19 cellular contexts compared by ENCODE assay signal in the genomic region with DNA sequence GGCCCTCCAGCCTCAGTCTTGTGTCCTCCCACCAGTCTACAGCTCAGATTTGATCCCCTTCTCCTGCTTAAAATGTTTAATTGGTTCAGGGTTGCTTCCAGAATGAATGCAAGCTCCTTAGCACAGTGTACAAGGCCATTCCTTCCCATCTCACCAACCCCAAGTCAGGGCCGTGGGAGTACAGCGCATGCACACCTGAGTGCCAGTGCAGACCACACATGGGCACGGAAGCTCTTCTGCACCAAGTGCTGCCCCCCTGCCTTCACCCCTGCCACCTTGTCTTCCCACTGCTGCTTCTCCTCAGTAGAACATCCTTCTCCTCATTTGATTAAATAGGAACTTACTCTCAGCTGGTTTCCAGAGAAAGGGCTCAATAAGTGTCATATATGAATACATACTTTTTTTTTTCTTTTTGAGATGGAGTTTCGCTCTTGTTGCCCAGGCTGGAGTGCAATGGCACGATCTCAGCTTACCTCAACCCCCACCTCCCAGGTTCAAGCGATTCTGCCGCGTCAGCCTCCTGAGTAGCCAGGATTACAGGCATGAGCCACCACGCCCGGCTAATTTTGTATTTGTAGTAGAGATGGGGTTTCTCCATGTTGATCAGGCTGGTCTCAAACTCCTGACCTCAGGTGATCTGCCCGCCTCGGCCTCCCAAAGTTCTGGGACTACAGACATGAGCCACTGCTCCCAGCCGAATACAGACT.
DNase-seq lines count a peak whose midpoint lies in the region; ATAC-seq lines count a peak whose summit lies in the region.
"Had no signal": no experiment of that assay in that cellular context is flagged by ENCODE, and none has a peak within 500 bp of the region (broad histone marks: within the 10 kb centered on the region; RNA-seq: fewer than 3 reads in every experiment).

No MANE protein-coding gene starts in this region.

- H3K4me3 Mint-ChIP-seq in T-helper 1 cell treated with Interleukin-12 subunit alpha and Interleukin-12 subunit beta and Interleukin-4 antibody, amounts not matched to agents 30 μg/mL and 1 μg/mL, for 36 hours: peak overlapping the region; percentile 3
- no peak overlapping the region for H3K4me3 Mint-ChIP-seq in central memory CD8-positive, alpha-beta T cell
- H3K4me3 Mint-ChIP-seq in stimulated activated naive CD8-positive, alpha-beta T cell treated with anti-CD3 and anti-CD28 coated beads, Interleukin-15, amount 100 ng/mL, for 72 hours: peak overlapping the region; percentile 77 to 88

- H3K4me1 Mint-ChIP-seq in T-helper 1 cell treated with Interleukin-12 subunit alpha and Interleukin-12 subunit beta and Interleukin-4 antibody, amounts not matched to agents 30 μg/mL and 1 μg/mL, for 36 hours (ENCODE audit: low read depth): peaks cover 60% of the 10 kb centered on the region
- peaks cover 32% of the 10 kb centered on the region for H3K4me1 Mint-ChIP-seq in central memory CD8-positive, alpha-beta T cell
- peaks cover 86% of the 10 kb centered on the region for H3K4me1 Mint-ChIP-seq in stimulated activated naive CD8-positive, alpha-beta T cell treated with anti-CD3 and anti-CD28 coated beads, Interleukin-15, amount 100 ng/mL, for 72 hours

- peaks cover 3% of the 10 kb centered on the region for H3K9me3 Mint-ChIP-seq in T-helper 1 cell treated with Interleukin-12 subunit alpha and Interleukin-12 subunit beta and Interleukin-4 antibody, amounts not matched to agents 30 μg/mL and 1 μg/mL, for 36 hours
- H3K9me3 Mint-ChIP-seq in central memory CD8-positive, alpha-beta T cell: no peaks in the 10 kb centered on the region
- H3K9me3 Mint-ChIP-seq in stimulated activated naive CD8-positive, alpha-beta T cell treated with anti-CD3 and anti-CD28 coated beads, Interleukin-15, amount 100 ng/mL, for 72 hours: no peaks in the 10 kb centered on the region

- DNase-seq in T-helper 1 cell: no peak
- peak; percentile 41 for DNase-seq in stimulated activated CD4-positive, alpha-beta T cell treated with anti-CD3 and anti-CD28 coated beads, Interleukin-15, amount 100 ng/mL, for 24 hours
- no peak for DNase-seq in stimulated activated CD4-positive, alpha-beta T cell treated with anti-CD3 and anti-CD28 coated beads, Interleukin-2, amount 100 ng/mL, for 48 hours
- DNase-seq in central memory CD8-positive, alpha-beta T cell (ENCODE audit: low spot score in 2 of 2): no peak
- no peak for DNase-seq in stimulated activated naive CD8-positive, alpha-beta T cell treated with anti-CD3 and anti-CD28 coated beads, Interleukin-15, amount 100 ng/mL, for 72 hours
- DNase-seq in activated CD4-positive, CD25-positive, alpha-beta regulatory T cell treated with anti-CD3 and anti-CD28 coated beads, Interleukin-2, amount 50 U/mL, for 72 hours: no peak
- no peak for DNase-seq in inferior parietal cortex (ENCODE audit: extremely low spot score)
- DNase-seq: 8988T, AML-193, cortex of kidney, GDM1, kidney, lower lobe of right lung, NCI-H1105 treated with DMSO at 0.1 percent for 48 hours, PC-9, SIG-M5, upper lobe of right lung, WERI-Rb-1 had no signal

- H3K27me3 Mint-ChIP-seq in T-helper 1 cell treated with Interleukin-12 subunit alpha and Interleukin-12 subunit beta and Interleukin-4 antibody, amounts not matched to agents 30 μg/mL and 1 μg/mL, for 36 hours (ENCODE audit: low read depth): no peaks in the 10 kb centered on the region
- H3K27me3 Mint-ChIP-seq in central memory CD8-positive, alpha-beta T cell: no peaks in the 10 kb centered on the region
- no peaks in the 10 kb centered on the region for H3K27me3 Mint-ChIP-seq in stimulated activated naive CD8-positive, alpha-beta T cell treated with anti-CD3 and anti-CD28 coated beads, Interleukin-15, amount 100 ng/mL, for 72 hours

- peaks cover 51% of the 10 kb centered on the region for H3K36me3 Mint-ChIP-seq in T-helper 1 cell treated with Interleukin-12 subunit alpha and Interleukin-12 subunit beta and Interleukin-4 antibody, amounts not matched to agents 30 μg/mL and 1 μg/mL, for 36 hours (ENCODE audit: low read depth)
- peaks cover 20% of the 10 kb centered on the region for H3K36me3 Mint-ChIP-seq in central memory CD8-positive, alpha-beta T cell (ENCODE audit: insufficient read depth)

- peak overlapping the region; percentile 96 for H3K27ac Mint-ChIP-seq in T-helper 1 cell treated with Interleukin-12 subunit alpha and Interleukin-12 subunit beta and Interleukin-4 antibody, amounts not matched to agents 30 μg/mL and 1 μg/mL, for 36 hours
- H3K27ac Mint-ChIP-seq in central memory CD8-positive, alpha-beta T cell (ENCODE audit: low read depth): peak overlapping the region; percentile 4
- peak overlapping the region; percentile 95 to 98 for H3K27ac Mint-ChIP-seq in stimulated activated naive CD8-positive, alpha-beta T cell treated with anti-CD3 and anti-CD28 coated beads, Interleukin-15, amount 100 ng/mL, for 72 hours

- ATAC-seq in central memory CD8-positive, alpha-beta T cell (replicated peaks; ENCODE audit: extremely low read depth, poor library complexity, severe bottlenecking): no peak
- no peak for ATAC-seq in stimulated activated naive CD8-positive, alpha-beta T cell treated with anti-CD3 and anti-CD28 coated beads, Interleukin-15, amount 100 ng/mL, for 72 hours
- ATAC-seq: lower lobe of right lung, upper lobe of right lung had no signal

Comparison
In these comparisons a context has a peak if more than half of its experiments do, and no peak if none do; other contexts are left out.
1. H3K27ac Mint-ChIP-seq: peak in every context shown above with its lines; median percentile 96 in stimulated activated naive CD8-positive, alpha-beta T cell treated with anti-CD3 and anti-CD28 coated beads, Interleukin-15, amount 100 ng/mL, for 72 hours; 96 in T-helper 1 cell treated with Interleukin-12 subunit alpha and Interleukin-12 subunit beta and Interleukin-4 antibody, amounts not matched to agents 30 μg/mL and 1 μg/mL, for 36 hours; 4 in central memory CD8-positive, alpha-beta T cell.